In genomic region chr1:83531910-83532309, GRCh38 we compare ENCODE assay signal across 27 cellular contexts.
DNase-seq lines count a peak whose midpoint lies in the region; ATAC-seq, FAIRE-seq and TF ChIP-seq lines count a peak whose summit lies in the region.
"Had no signal": no experiment of that assay in that cellular context is flagged by ENCODE, and none has a peak within 500 bp of the region (broad histone marks: within the 10 kb centered on the region; RNA-seq: fewer than 3 reads in every experiment).

No MANE protein-coding gene starts in this region.

- H3K9me3 ChIP-seq in pancreas = no peaks in the 10 kb centered on the region
- H3K9me3 ChIP-seq in endodermal cell (ENCODE audit: control insufficient read depth, low read length) = peaks cover 12% of the 10 kb centered on the region

- H3K27me3 Mint-ChIP-seq in glutamatergic neuron (ENCODE audit: unreplicated experiment) (no peaks in the 10 kb centered on the region), endodermal cell (ENCODE audit: insufficient read depth) (no peaks in the 10 kb centered on the region)
- H3K27me3 Mint-ChIP-seq: IgD-negative memory B cell had no signal

- H3K9me3 Mint-ChIP-seq in glutamatergic neuron (ENCODE audit: unreplicated experiment) = peaks cover 1% of the 10 kb centered on the region
- H3K9me3 Mint-ChIP-seq in endodermal cell = no peaks in the 10 kb centered on the region

- H3K27ac Mint-ChIP-seq in glutamatergic neuron (ENCODE audit: unreplicated experiment) (peak overlapping the region; percentile 3), endodermal cell (no peak overlapping the region)
- H3K27ac Mint-ChIP-seq: CD8-positive, alpha-beta T cell; IgD-negative memory B cell had no signal

- no peak overlapping the region for H3K9ac ChIP-seq in endodermal cell (ENCODE audit: extremely low read depth, low read length, poor library complexity, severe bottlenecking)
- H3K9ac ChIP-seq: BLaER1 treated with 17β-estradiol and CSF1 and Interleukin-3, amounts not matched to agents 10 nM and 100 nM had no signal

- H3K36me3 ChIP-seq in pancreas = no peaks in the 10 kb centered on the region
- no peaks in the 10 kb centered on the region for H3K36me3 ChIP-seq in endodermal cell (ENCODE audit: control insufficient read depth, insufficient read depth, low read length)
- H3K36me3 ChIP-seq: BLaER1 treated with 17β-estradiol and CSF1 and Interleukin-3, amounts not matched to agents 10 nM and 100 nM had no signal

- no peak for FAIRE-seq in pancreas (lab: Jason Lieb, UNC)
- FAIRE-seq: G401.6, GM12892, HTR-8/SVneo had no signal

- H3K27me3 ChIP-seq in pancreas = no peaks in the 10 kb centered on the region
- no peaks in the 10 kb centered on the region for H3K27me3 ChIP-seq in endodermal cell (ENCODE audit: control insufficient read depth, insufficient read depth, low read length, poor library complexity, severe bottlenecking)
- H3K27me3 ChIP-seq: BLaER1 treated with 17β-estradiol and CSF1 and Interleukin-3, amounts not matched to agents 10 nM and 100 nM had no signal

- no peaks in the 10 kb centered on the region for H3K4me1 ChIP-seq in pancreas
- no peaks in the 10 kb centered on the region for H3K4me1 ChIP-seq in endodermal cell (ENCODE audit: control insufficient read depth, insufficient read depth, low read length)
- H3K4me1 ChIP-seq: BLaER1 treated with 17β-estradiol and CSF1 and Interleukin-3, amounts not matched to agents 10 nM and 100 nM had no signal

- H3K27ac ChIP-seq in pancreas (no peak overlapping the region), endodermal cell (ENCODE audit: low read depth, low read length) (no peak overlapping the region)
- H3K27ac ChIP-seq: 22Rv1; BLaER1 treated with 17β-estradiol and CSF1 and Interleukin-3, amounts not matched to agents 10 nM and 100 nM; PC-9 had no signal

- H3K4me1 Mint-ChIP-seq in glutamatergic neuron (ENCODE audit: low read depth, unreplicated experiment) (no peaks in the 10 kb centered on the region), endodermal cell (peaks cover 9% of the 10 kb centered on the region)
- H3K4me1 Mint-ChIP-seq: IgD-negative memory B cell had no signal

- H3K36me3 Mint-ChIP-seq in glutamatergic neuron (ENCODE audit: unreplicated experiment) (no peaks in the 10 kb centered on the region), endodermal cell (ENCODE audit: low read depth) (no peaks in the 10 kb centered on the region)
- H3K36me3 Mint-ChIP-seq: CD8-positive, alpha-beta T cell had no signal

- peak in 3 of 4 donors; percentile 36 to 89 (median 70) for ATAC-seq in pancreas
- no peak for ATAC-seq in GM21576 (IDR thresholded peaks at IDR 0.05; ENCODE audit: unreplicated experiment)
- no peak for ATAC-seq in SK-N-SH treated with all-trans-retinoic acid at 6 μM for 48 hours
- ATAC-seq: CD8-positive, alpha-beta T cell had no signal

- H3K4me3 ChIP-seq in pancreas (no peak overlapping the region), endodermal cell (ENCODE audit: low read length) (no peak overlapping the region)
- H3K4me3 ChIP-seq: BLaER1 treated with 17β-estradiol and CSF1 and Interleukin-3, amounts not matched to agents 10 nM and 100 nM; PC-9 had no signal

- DNase-seq in NCI-H1417 (lab: John Stamatoyannopoulos, UW) (peak in 2 of 3 experiments; percentile 4 to 58), NCI-H1417 treated with DMSO at 0.1 percent for 48 hours (lab: John Stamatoyannopoulos, UW) (no peak), NCI-H69 (lab: John Stamatoyannopoulos, UW) (peak; percentile 30), glutamatergic neuron (no peak), pancreas (no peak), endodermal cell (no peak)
- DNase-seq: ACHN; CD8-positive, alpha-beta T cell; GOT3; HCEC 1CT; Karpas-422; MV-4-11; NCI-H1105 treated with DMSO at 0.1 percent for 48 hours; NCI-H1930; NCI-H226; NCI-H524 treated with DMSO at 0.1 percent for 48 hours; PC-9; RPMI8226; SW 1271 had no signal

- 84 to 93% methylated on average over 1 of the region's 1 CpG for WGBS in pancreas, 2 donors
- 94% methylated on average over 1 of the region's 1 CpG; no CpG with 5 or more reads in 1 of the 2 experiments for WGBS in endodermal cell (ENCODE audit: insufficient coverage in 1 of 2, insufficient read length in 1 of 2), 2 experiments

- no peak for TF ChIP-seq CTCF in glutamatergic neuron (IDR thresholded peaks at IDR 0.05; ENCODE audit: partially characterized antibody, unreplicated experiment)
- no peak for TF ChIP-seq CTCF in pancreas (IDR thresholded peaks at IDR 0.05)
- no peak for TF ChIP-seq CTCF in endodermal cell (conservative IDR thresholded peaks at IDR 0.05)

- H3K4me3 Mint-ChIP-seq in glutamatergic neuron (ENCODE audit: unreplicated experiment) (no peak overlapping the region), endodermal cell (no peak overlapping the region)
- H3K4me3 Mint-ChIP-seq: CD8-positive, alpha-beta T cell; IgD-negative memory B cell had no signal

- intact Hi-C loops in pancreas (cut with DNase I) = no loop called here

TF ChIP-seq in SK-N-SH treated with all-trans-retinoic acid at 6 μM for 48 hours, 23 proteins besides CTCF, POLR2A, EP300 and RAD21 (continues in another document):
- no peak for TF ChIP-seq TSHZ2 (CRISPR knock-in tag; IDR thresholded peaks at IDR 0.05)
- no peak for TF ChIP-seq BACH2 (CRISPR knock-in tag; IDR thresholded peaks at IDR 0.05; ENCODE audit: borderline replicate concordance)
- TF ChIP-seq CSDC2 (CRISPR knock-in tag; IDR thresholded peaks at IDR 0.05) = no peak
- TF ChIP-seq GLIS3 (CRISPR knock-in tag; IDR thresholded peaks at IDR 0.05) = no peak
- no peak for TF ChIP-seq ZFP30 (CRISPR knock-in tag; IDR thresholded peaks at IDR 0.05)
- no peak for TF ChIP-seq ZNF70 (CRISPR knock-in tag; IDR thresholded peaks at IDR 0.05)
- no peak for TF ChIP-seq ZFP3 (CRISPR knock-in tag; IDR thresholded peaks at IDR 0.05)
- TF ChIP-seq PATZ1 (CRISPR knock-in tag; IDR thresholded peaks at IDR 0.05; ENCODE audit: borderline replicate concordance) = no peak
- no peak for TF ChIP-seq ISL1 (CRISPR knock-in tag; IDR thresholded peaks at IDR 0.05)
- no peak for TF ChIP-seq POU6F1 (CRISPR knock-in tag; IDR thresholded peaks at IDR 0.05; ENCODE audit: borderline replicate concordance, low read depth)

Comparison
In these comparisons a context has a peak if more than half of its experiments do, and no peak if none do; other contexts are left out.
1. DNase-seq: peak in NCI-H1417 (2 of 3) and NCI-H69 (single experiment); none in NCI-H1417 treated with DMSO at 0.1 percent for 48 hours (single experiment), glutamatergic neuron (single experiment), pancreas (0 of 6) and endodermal cell (single experiment).
2. ATAC-seq: peak in pancreas (3 of 4); none in GM21576 (single experiment) and SK-N-SH treated with all-trans-retinoic acid at 6 μM for 48 hours (single experiment).